In the genomic region with DNA sequence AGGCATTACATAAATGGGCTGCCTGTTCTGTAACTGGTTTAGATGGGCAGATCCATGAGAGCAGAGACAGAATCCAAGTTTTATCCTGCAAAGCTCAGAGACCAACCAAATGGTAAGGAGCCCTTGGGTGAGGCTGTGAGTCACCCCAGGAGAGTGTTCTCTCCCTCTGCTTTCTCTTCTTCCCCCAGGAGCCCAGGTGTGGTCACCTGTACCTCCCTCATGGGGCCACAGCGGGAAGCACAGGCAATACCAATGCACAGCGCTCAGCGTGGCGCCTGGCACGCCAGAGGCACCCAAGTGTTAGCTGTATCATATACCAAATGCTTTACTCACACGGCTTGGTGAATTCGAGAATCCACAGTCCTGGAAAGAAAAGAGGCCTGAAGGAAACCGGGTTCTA, we compare ENCODE assay signal across 18 cellular contexts. TPM values are rescaled to one million over a fixed set of nuclear protein-coding genes. Genes with fewer than 3 reads are reported as not detected.
A peak's percentile ranks its signal among the peaks of the same experiment; 100 is the strongest.
DNase-seq lines count a peak whose midpoint lies in the region; ATAC-seq and TF ChIP-seq lines count a peak whose summit lies in the region.
"Had no signal": no experiment of that assay in that cellular context is flagged by ENCODE, and none has a peak within 500 bp of the region (broad histone marks: within the 10 kb centered on the region; RNA-seq: fewer than 3 reads in every experiment).

No MANE protein-coding gene starts in this region.

- peaks cover 3% of the 10 kb centered on the region for H3K36me3 ChIP-seq in mammary epithelial cell (ENCODE audit: insufficient read depth, low read length)
- H3K36me3 ChIP-seq in transverse colon = no peaks in the 10 kb centered on the region
- H3K36me3 ChIP-seq in Karpas-422 (ENCODE audit: insufficient read depth, low read length) = no peaks in the 10 kb centered on the region

- peak; percentile 25 for ATAC-seq in left colon
- ATAC-seq: activated T-helper 17 cell treated with anti-CD3 and anti-CD28 coated beads, Interleukin-2, amount 50 U/mL, for 72 hours; T-helper 17 cell had no signal

- CTCF ChIA-PET in mammary epithelial cell (lab: Charles Lee; ENCODE audit: low non-redundant PET) = no interaction called here

- no peak overlapping the region for H3K4me2 ChIP-seq in mammary epithelial cell (ENCODE audit: insufficient read depth, low read depth, low read length)
- H3K4me2 ChIP-seq in Karpas-422 (ENCODE audit: low read depth, low read length, poor library complexity, severe bottlenecking) = no peak overlapping the region

- H3K9me2 ChIP-seq in Karpas-422 (replicated peaks; ENCODE audit: insufficient read depth, low read length) = no peaks in the 10 kb centered on the region

- H4K20me1 ChIP-seq in mammary epithelial cell (ENCODE audit: insufficient read depth, low read length) (no peaks in the 10 kb centered on the region), Karpas-422 (ENCODE audit: insufficient read depth, low read depth, low read length) (no peaks in the 10 kb centered on the region)

- H3K79me2 ChIP-seq in mammary epithelial cell (ENCODE audit: insufficient read depth, low read length) = peaks cover 92% of the 10 kb centered on the region
- no peaks in the 10 kb centered on the region for H3K79me2 ChIP-seq in Karpas-422 (ENCODE audit: low read length)

- H2AFZ ChIP-seq in mammary epithelial cell (ENCODE audit: low read depth, low read length) (no peak overlapping the region), Karpas-422 (ENCODE audit: low read length) (no peak overlapping the region)

- H3K4me1 ChIP-seq in mammary epithelial cell (ENCODE audit: insufficient read depth, low read length) (peaks cover 52% of the 10 kb centered on the region), transverse colon (peaks cover 43 to 81% (median 59%) of the 10 kb centered on the region in 4 donors), Karpas-422 (ENCODE audit: low read length) (no peaks in the 10 kb centered on the region)

- TF ChIP-seq EP300 in transverse colon (IDR thresholded peaks at IDR 0.05; ENCODE audit: low read depth) = no peak

- H3K27ac ChIP-seq in mammary epithelial cell (ENCODE audit: insufficient read depth, low read depth, low read length) (peak overlapping the region; percentile 98), transverse colon (peak overlapping the region; percentile 55 to 67 (median 59)), Karpas-422 (ENCODE audit: low read length) (no peak overlapping the region)
- H3K27ac ChIP-seq: HL-60, tibial artery had no signal

- BruUV-seq in mammary epithelial cell (replicated peaks; lab: Mats Ljungman, UMichigan) = no TSS peak

- H3K9ac ChIP-seq in mammary epithelial cell (ENCODE audit: insufficient read depth, low read length) (peak overlapping the region; percentile 9), Karpas-422 (ENCODE audit: low read length) (no peak overlapping the region)

- no peak for TF ChIP-seq POLR2A in transverse colon (IDR thresholded peaks at IDR 0.05)

- dilution Hi-C loops in mammary epithelial cell (cut with HindIII; ENCODE audit: low sequenced_read_pairs) = no loop called here

- H3K9me3 ChIP-seq in mammary epithelial cell (replicated peaks; ENCODE audit: insufficient read depth, low read length) = no peaks in the 10 kb centered on the region
- H3K9me3 ChIP-seq in transverse colon = no peaks in the 10 kb centered on the region
- H3K9me3 ChIP-seq in Karpas-422 (ENCODE audit: low read length) = no peaks in the 10 kb centered on the region
- H3K9me3 ChIP-seq: tibial artery had no signal

- H3K27me3 ChIP-seq in mammary epithelial cell (ENCODE audit: insufficient read depth, low read length) = no peaks in the 10 kb centered on the region
- H3K27me3 ChIP-seq in transverse colon = no peaks in the 10 kb centered on the region
- no peaks in the 10 kb centered on the region for H3K27me3 ChIP-seq in Karpas-422 (ENCODE audit: low read length)
- H3K27me3 ChIP-seq: tibial artery had no signal

- in situ Hi-C loops in mammary epithelial cell (cut with MboI; ENCODE audit: low sequenced_read_pairs in 2 of 2) (no loop called here), transverse colon (cut with MboI; ENCODE audit: low pct_ligation_motif_present in 1 of 4, low pct_unique_long_range_greater_than_20kb in 1 of 4, low sequenced_read_pairs in 3 of 4) (no loop called here)

- H3K4me3 ChIP-seq in mammary epithelial cell (replicated peaks in 1 of 3; ENCODE audit: insufficient read depth in 1 of 3, low read depth in 2 of 3, low read length in 3 of 3) (no peak overlapping the region), transverse colon (no peak overlapping the region), Karpas-422 (ENCODE audit: low read length) (no peak overlapping the region)
- H3K4me3 ChIP-seq: tibial artery had no signal

- DNase-seq in NCI-H146 (lab: John Stamatoyannopoulos, UW) (peak; percentile 59), NCI-H146 treated with DMSO at 0.1 percent for 48 hours (lab: John Stamatoyannopoulos, UW; ENCODE audit: unreplicated experiment) (no peak), mammary epithelial cell (peak; percentile 92), left colon (peak in 1 of 2 donors; percentile 36), transverse colon (peak; percentile 30), Karpas-422 (no peak), ecto neural progenitor cell (ENCODE audit: low spot score) (no peak), medulla oblongata (ENCODE audit: extremely low spot score) (no peak)
- DNase-seq: activated B cell treated with CpG ODN at 0.5 μM for 24 hours; CD4-positive, alpha-beta memory T cell; KG1; NCI-H1417; SHP77; stimulated activated CD4-positive, alpha-beta T cell treated with anti-CD3 and anti-CD28 coated beads, Interleukin-4, amount 100 ng/mL, for 1 hour; T-helper 17 cell had no signal

- 93% methylated on average over 8 of the region's 8 CpGs for WGBS in mammary epithelial cell (ENCODE audit: low coverage, missing lambda C conversion rate)
- 92 to 100% methylated on average over 3 to 8 of the region's 8 CpGs for WGBS in transverse colon (ENCODE audit: low coverage in 1 of 2), 2 donors

- intact Hi-C loops in mammary epithelial cell (cut with micrococcal nuclease) (no loop called here), left colon (cut with DNase I, micrococcal nuclease) (no loop called here), transverse colon (cut with DNase I; ENCODE audit: low total_unique reads) (no loop called here)

- peak; percentile 26 to 39 for TF ChIP-seq CTCF in mammary epithelial cell (conservative IDR thresholded peaks at IDR 0.05 in 1 of 2, IDR thresholded peaks at IDR 0.05 in 1 of 2; ENCODE audit: extremely low read depth in 1 of 2, insufficient read depth in 1 of 2, low read depth in 1 of 2, low read length in 2 of 2)
- TF ChIP-seq CTCF in transverse colon (IDR thresholded peaks at IDR 0.05) = peak in 1 of 5 experiments; percentile 10

RNA-seq across cellular contexts. Expression of gene CTBP2, which starts 39.4 kb away (rescaled TPM):
- 100 to 1,000 TPM; 111 to 126 TPM for total RNA-seq in mammary epithelial cell
- 141 TPM for polyA plus RNA-seq in mammary epithelial cell
- polyA minus RNA-seq in mammary epithelial cell = 123 TPM
- 100 to 1,000 TPM; 107 to 142 TPM for total RNA-seq in left colon
- total RNA-seq in transverse colon = 100 to 1,000 TPM in 1 of 4 donors, 10 to 100 TPM in 3; 71.9 to 247 (median 98.4) TPM
- 0.15 and 1.3 TPM in 2 replicates for total RNA-seq in Karpas-422 (2014; rRNA removed; shearing (Covaris generic); ENCODE audit: low replicate concordance)

Comparison
In these comparisons a context has a peak if more than half of its experiments do, and no peak if none do; other contexts are left out.
1. DNase-seq: peak in NCI-H146 (single experiment), mammary epithelial cell (single experiment) and transverse colon (single experiment); none in NCI-H146 treated with DMSO at 0.1 percent for 48 hours (single experiment), Karpas-422 (single experiment), ecto neural progenitor cell (single experiment) and medulla oblongata (single experiment).
2. RNA of gene CTBP2, which starts 39.4 kb away (total RNA-seq): 107 to 142 TPM in left colon, 111 to 126 TPM in mammary epithelial cell and 71.9 to 247 TPM in transverse colon; 0.15 to 1.3 TPM in Karpas-422; every median in the first group is over 10 times any median in the second.